21 cellular contexts compared by ENCODE assay signal in the genomic region with DNA sequence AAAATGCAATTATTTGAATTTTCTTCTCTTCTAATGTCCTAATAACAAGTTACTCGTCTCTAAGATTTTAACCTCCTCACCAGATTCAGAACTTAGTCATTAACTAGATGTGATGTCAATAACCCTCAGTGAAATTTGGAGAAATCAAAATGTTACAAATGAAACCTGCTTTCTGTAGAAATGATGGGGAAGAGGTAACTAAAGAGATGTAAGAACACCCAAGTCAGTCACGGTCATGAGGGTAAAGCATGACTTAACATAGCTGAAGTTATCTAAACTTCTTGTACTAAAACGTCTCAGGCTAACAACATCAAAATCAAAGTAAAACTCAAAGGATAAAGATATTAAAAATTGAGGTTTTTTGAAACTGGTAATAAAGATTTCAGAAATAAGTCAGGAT. TPM values are rescaled to one million over a fixed set of nuclear protein-coding genes. Genes with fewer than 3 reads are reported as not detected.
DNase-seq lines count a peak whose midpoint lies in the region; ATAC-seq, FAIRE-seq and TF ChIP-seq lines count a peak whose summit lies in the region.
"Had no signal": no experiment of that assay in that cellular context is flagged by ENCODE, and none has a peak within 500 bp of the region (broad histone marks: within the 10 kb centered on the region; RNA-seq: fewer than 3 reads in every experiment).

No MANE protein-coding gene starts in this region.

- no peak overlapping the region for H3K27ac ChIP-seq in astrocyte (ENCODE audit: low read depth, low read length)
- H3K27ac ChIP-seq: 22Rv1; BLaER1 treated with 17β-estradiol and CSF1 and Interleukin-3, amounts not matched to agents 10 nM and 100 nM had no signal

- H3K4me3 Mint-ChIP-seq in activated T-cell treated with anti-CD3 and anti-CD28 coated beads, Interleukin-2, amount 50 U/mL, for 24 hours = no peak overlapping the region
- no peak overlapping the region for H3K4me3 Mint-ChIP-seq in activated T-cell treated with anti-CD3 and anti-CD28 coated beads, Interleukin-2, amount 50 U/mL, for 4 hours
- no peak overlapping the region for H3K4me3 Mint-ChIP-seq in astrocyte (ENCODE audit: unreplicated experiment)
- H3K4me3 Mint-ChIP-seq: CD8-positive, alpha-beta T cell; H9; IgD-negative memory B cell had no signal

- H3K9me3 ChIP-seq in astrocyte (ENCODE audit: insufficient read depth, low read depth, low read length) = no peaks in the 10 kb centered on the region
- H3K9me3 ChIP-seq: BLaER1 treated with 17β-estradiol and CSF1 and Interleukin-3, amounts not matched to agents 10 nM and 100 nM had no signal

- peak overlapping the region; percentile 67 for H3K27ac Mint-ChIP-seq in activated T-cell treated with anti-CD3 and anti-CD28 coated beads, Interleukin-2, amount 50 U/mL, for 24 hours
- no peak overlapping the region for H3K27ac Mint-ChIP-seq in astrocyte (ENCODE audit: unreplicated experiment)
- H3K27ac Mint-ChIP-seq: CD8-positive, alpha-beta T cell; H9; IgD-negative memory B cell had no signal

- peaks cover 29% of the 10 kb centered on the region for H3K4me1 Mint-ChIP-seq in activated T-cell treated with anti-CD3 and anti-CD28 coated beads, Interleukin-2, amount 50 U/mL, for 24 hours (ENCODE audit: low read depth)
- peaks cover 3% of the 10 kb centered on the region for H3K4me1 Mint-ChIP-seq in activated T-cell treated with anti-CD3 and anti-CD28 coated beads, Interleukin-2, amount 50 U/mL, for 4 hours (ENCODE audit: low read depth)
- H3K4me1 Mint-ChIP-seq in astrocyte (ENCODE audit: low read depth, unreplicated experiment) = no peaks in the 10 kb centered on the region
- H3K4me1 Mint-ChIP-seq: H9 had no signal

- no peak overlapping the region for H3K4me3 ChIP-seq in astrocyte (ENCODE audit: insufficient read depth, low read depth, low read length)
- H3K4me3 ChIP-seq: BLaER1 treated with 17β-estradiol and CSF1 and Interleukin-3, amounts not matched to agents 10 nM and 100 nM had no signal

- no peaks in the 10 kb centered on the region for H3K27me3 ChIP-seq in astrocyte (ENCODE audit: insufficient read depth, low read length)
- H3K27me3 ChIP-seq: BLaER1 treated with 17β-estradiol and CSF1 and Interleukin-3, amounts not matched to agents 10 nM and 100 nM had no signal

- H3K4me1 ChIP-seq in astrocyte (ENCODE audit: insufficient read depth, low read length) = no peaks in the 10 kb centered on the region
- H3K4me1 ChIP-seq: BLaER1 treated with 17β-estradiol and CSF1 and Interleukin-3, amounts not matched to agents 10 nM and 100 nM had no signal

- H3K36me3 ChIP-seq in astrocyte (ENCODE audit: insufficient read depth, low read length) = peaks cover 22% of the 10 kb centered on the region

- H3K4me2 ChIP-seq in astrocyte (ENCODE audit: low read length) = no peak overlapping the region
- H3K4me2 ChIP-seq: BLaER1 treated with 17β-estradiol and CSF1 and Interleukin-3, amounts not matched to agents 10 nM and 100 nM had no signal

- peaks cover 95% of the 10 kb centered on the region for H3K36me3 Mint-ChIP-seq in activated T-cell treated with anti-CD3 and anti-CD28 coated beads, Interleukin-2, amount 50 U/mL, for 24 hours (ENCODE audit: low read depth)
- peaks cover 30% of the 10 kb centered on the region for H3K36me3 Mint-ChIP-seq in activated T-cell treated with anti-CD3 and anti-CD28 coated beads, Interleukin-2, amount 50 U/mL, for 4 hours (ENCODE audit: insufficient read depth)
- peaks cover 10% of the 10 kb centered on the region for H3K36me3 Mint-ChIP-seq in astrocyte (ENCODE audit: low read depth, unreplicated experiment)

- FAIRE-seq in G401.6 (lab: Jason Lieb, UNC) = peak; percentile 47
- FAIRE-seq in astrocyte (lab: Jason Lieb, UNC) = peak; percentile 62
- FAIRE-seq: GM12892, H1, HepG2 had no signal

- no peaks in the 10 kb centered on the region for H3K27me3 Mint-ChIP-seq in activated T-cell treated with anti-CD3 and anti-CD28 coated beads, Interleukin-2, amount 50 U/mL, for 24 hours
- no peaks in the 10 kb centered on the region for H3K27me3 Mint-ChIP-seq in activated T-cell treated with anti-CD3 and anti-CD28 coated beads, Interleukin-2, amount 50 U/mL, for 4 hours (ENCODE audit: low read depth)
- no peaks in the 10 kb centered on the region for H3K27me3 Mint-ChIP-seq in astrocyte (ENCODE audit: low read depth, unreplicated experiment)
- H3K27me3 Mint-ChIP-seq: IgD-negative memory B cell had no signal

- no peak overlapping the region for H2AFZ ChIP-seq in astrocyte (ENCODE audit: low read depth, low read length)

- no peaks in the 10 kb centered on the region for H4K20me1 ChIP-seq in astrocyte (ENCODE audit: insufficient read depth, low read length)

- ATAC-seq in activated T-cell treated with anti-CD3 and anti-CD28 coated beads, Interleukin-2, amount 50 U/mL, for 4 hours = no peak
- ATAC-seq in GM21515 (IDR thresholded peaks at IDR 0.05; ENCODE audit: unreplicated experiment) (no peak), HG03159 (IDR thresholded peaks at IDR 0.05; ENCODE audit: unreplicated experiment) (no peak)
- ATAC-seq: CD8-positive, alpha-beta T cell; HepG2 had no signal

- no peak for DNase-seq in activated T-cell treated with anti-CD3 and anti-CD28 coated beads, Interleukin-2, amount 50 U/mL, for 24 hours
- no peak for DNase-seq in activated T-cell treated with anti-CD3 and anti-CD28 coated beads, Interleukin-2, amount 50 U/mL, for 4 hours
- no peak for DNase-seq in astrocyte (ENCODE audit: low read depth)
- DNase-seq in DMS114 treated with DMSO at 0.1 percent for 48 hours (lab: John Stamatoyannopoulos, UW; ENCODE audit: unreplicated experiment) = no peak
- DNase-seq: Calu3; CD8-positive, alpha-beta T cell; DMS53; DND-41; EL; H9; Kasumi-1; KG1 had no signal

- no peaks in the 10 kb centered on the region for H3K9me3 Mint-ChIP-seq in activated T-cell treated with anti-CD3 and anti-CD28 coated beads, Interleukin-2, amount 50 U/mL, for 24 hours
- H3K9me3 Mint-ChIP-seq in activated T-cell treated with anti-CD3 and anti-CD28 coated beads, Interleukin-2, amount 50 U/mL, for 4 hours = no peaks in the 10 kb centered on the region
- H3K9me3 Mint-ChIP-seq in astrocyte (ENCODE audit: unreplicated experiment) = no peaks in the 10 kb centered on the region
- H3K9me3 Mint-ChIP-seq: CD8-positive, alpha-beta T cell; H9; IgD-negative memory B cell had no signal

- TF ChIP-seq CTCF in astrocyte (IDR thresholded peaks at IDR 0.05; ENCODE audit: insufficient read depth, low read depth, low read length) = no peak

- no peaks in the 10 kb centered on the region for H3K79me2 ChIP-seq in astrocyte (ENCODE audit: insufficient read depth, low read length)

- no peak overlapping the region for H3K9ac ChIP-seq in astrocyte (ENCODE audit: low read length)
- H3K9ac ChIP-seq: BLaER1 treated with 17β-estradiol and CSF1 and Interleukin-3, amounts not matched to agents 10 nM and 100 nM had no signal

RNA-seq across cellular contexts. Expression of a gene that starts 9.7 kb away (rescaled TPM):
- 10 to 100 TPM; 21.9 to 25.8 (median 24.2) TPM for total RNA-seq in activated T-cell treated with anti-CD3 and anti-CD28 coated beads, Interleukin-2, amount 50 U/mL, for 4 hours
- total RNA-seq in astrocyte = 18.0 and 18.7 TPM in 2 replicates
